ENCODE assay signal across 9 cellular contexts in genomic region chr5:83475540-83476469, GRCh38. TPM values are rescaled to one million over a fixed set of nuclear protein-coding genes. Genes with fewer than 3 reads are reported as not detected.
DNase-seq lines count a peak whose midpoint lies in the region; ATAC-seq, FAIRE-seq and TF ChIP-seq lines count a peak whose summit lies in the region.
"Had no signal": no experiment of that assay in that cellular context is flagged by ENCODE, and none has a peak within 500 bp of the region (broad histone marks: within the 10 kb centered on the region; RNA-seq: fewer than 3 reads in every experiment).

No MANE protein-coding gene starts in this region.

- intact Hi-C loops in activated CD4-positive, alpha-beta T cell treated with anti-CD3 and anti-CD28 coated beads for 36 hours (cut with DNase I, micrococcal nuclease): loop anchor here in 1 of 2 experiments (10.0 kb wide), 1 partner anchor 1121 kb away; no protein-coding TSS in a partner anchor

- DNase-seq in EL (peak; percentile 85), SJCRH30 (peak in 1 of 2 experiments; percentile 41), fibroblast of peridontal ligament (ENCODE audit: extremely low read depth) (peak; percentile 95), small intestine (no peak), GM20000 (ENCODE audit: low spot score) (no peak), activated T-cell treated with anti-CD3 and anti-CD28 coated beads for 4 hours (no peak)
- no peak for DNase-seq in activated CD4-positive, alpha-beta T cell treated with anti-CD3 and anti-CD28 coated beads for 36 hours

- FAIRE-seq in small intestine (lab: Jason Lieb, UNC): no peak

- no peak for ATAC-seq in activated CD4-positive, alpha-beta T cell treated with anti-CD3 and anti-CD28 coated beads for 36 hours

- H3K27ac Mint-ChIP-seq in activated CD4-positive, alpha-beta T cell treated with anti-CD3 and anti-CD28 coated beads for 36 hours: no peak overlapping the region

- H3K9me3 Mint-ChIP-seq in activated CD4-positive, alpha-beta T cell treated with anti-CD3 and anti-CD28 coated beads for 36 hours (ENCODE audit: low read depth): no peaks in the 10 kb centered on the region

- H3K4me3 ChIP-seq in SJCRH30 (peak overlapping the region; percentile 75), rectal smooth muscle tissue (ENCODE audit: low read length) (peak overlapping the region; percentile 34), small intestine (ENCODE audit: low read depth in 1 of 2, low read length in 2 of 2) (no peak overlapping the region)

- H3K4me1 Mint-ChIP-seq in activated CD4-positive, alpha-beta T cell treated with anti-CD3 and anti-CD28 coated beads for 36 hours: peaks cover 36% of the 10 kb centered on the region

- H3K36me3 Mint-ChIP-seq in activated CD4-positive, alpha-beta T cell treated with anti-CD3 and anti-CD28 coated beads for 36 hours (ENCODE audit: low read depth): no peaks in the 10 kb centered on the region

- whole genome bisulfite sequencing in small intestine, 3 donors: 21 to 26% (median 23%) methylated on average over 8 of the region's 8 CpGs

- POLR2A ChIA-PET in activated CD4-positive, alpha-beta T cell treated with anti-CD3 and anti-CD28 coated beads for 36 hours (lab: Charles Lee): no interaction called here

- H3K27ac ChIP-seq in SJCRH30 (peak overlapping the region; percentile 88), rectal smooth muscle tissue (ENCODE audit: low read depth, low read length) (no peak overlapping the region), small intestine (ENCODE audit: low read depth in 1 of 2, low read length in 1 of 2) (peak overlapping the region in 1 of 2 donors; percentile 45)

- CTCF ChIA-PET in activated CD4-positive, alpha-beta T cell treated with anti-CD3 and anti-CD28 coated beads for 36 hours (lab: Charles Lee): interaction anchor here (1.0 to 1.4 kb wide), 2 partner anchors 10 to 87 kb away, joined by 3 to 4 read pairs; no protein-coding TSS in a partner anchor

- peaks cover 63% of the 10 kb centered on the region for H3K27me3 Mint-ChIP-seq in activated CD4-positive, alpha-beta T cell treated with anti-CD3 and anti-CD28 coated beads for 36 hours

- no peak overlapping the region for H3K4me3 Mint-ChIP-seq in activated CD4-positive, alpha-beta T cell treated with anti-CD3 and anti-CD28 coated beads for 36 hours

- no peaks in the 10 kb centered on the region for H3K9me3 ChIP-seq in SJCRH30 (replicated peaks)
- H3K9me3 ChIP-seq in small intestine (ENCODE audit: control insufficient read depth, low read depth): no peaks in the 10 kb centered on the region

- H3K27me3 ChIP-seq in SJCRH30: no peaks in the 10 kb centered on the region
- H3K27me3 ChIP-seq in rectal smooth muscle tissue (ENCODE audit: control insufficient read depth, insufficient read depth, low read length): peaks cover 2% of the 10 kb centered on the region
- peaks cover 0 to 16% of the 10 kb centered on the region in 2 donors for H3K27me3 ChIP-seq in small intestine (ENCODE audit: control insufficient read depth in 2 of 2, insufficient read depth in 2 of 2, low read length in 2 of 2)

- peaks cover 6% of the 10 kb centered on the region for H3K36me3 ChIP-seq in SJCRH30
- H3K36me3 ChIP-seq in rectal smooth muscle tissue (ENCODE audit: control insufficient read depth, insufficient read depth, low read length): no peaks in the 10 kb centered on the region
- H3K36me3 ChIP-seq in small intestine (ENCODE audit: control insufficient read depth in 2 of 2, insufficient read depth in 2 of 2, low read length in 2 of 2): no peaks in the 10 kb centered on the region

- H3K4me1 ChIP-seq in SJCRH30: peaks cover 11% of the 10 kb centered on the region
- peaks cover 4% of the 10 kb centered on the region for H3K4me1 ChIP-seq in rectal smooth muscle tissue (ENCODE audit: control insufficient read depth, insufficient read depth, low read length)
- peaks cover 0 to 3% of the 10 kb centered on the region in 2 donors for H3K4me1 ChIP-seq in small intestine (ENCODE audit: control insufficient read depth in 2 of 2, insufficient read depth in 1 of 2, low read depth in 1 of 2, low read length in 1 of 2)

- no peak overlapping the region for H3K9ac ChIP-seq in rectal smooth muscle tissue (ENCODE audit: low read length)

- no peak for TF ChIP-seq CTCF in GM20000 (IDR thresholded peaks at IDR 0.05; ENCODE audit: extremely low read depth, missing control alignments)

RNA-seq across cellular contexts. Expression of gene VCAN, which starts 4.3 kb away (rescaled TPM):
- 157 TPM in 2 replicates for total RNA-seq in SJCRH30 (2014; rRNA removed; shearing (Covaris generic))
- 1 to 10 TPM in 1 of 3 donors, under 1 TPM in 2; 0.67 to 3.3 (median 0.81) TPM for polyA plus RNA-seq in small intestine
- not detected for total RNA-seq in activated CD4-positive, alpha-beta T cell treated with anti-CD3 and anti-CD28 coated beads for 36 hours
- total RNA-seq: activated CD8-positive, alpha-beta memory T cell treated with anti-CD3 and anti-CD28 coated beads for 36 hours had no signal

Comparison
In these comparisons a context has a peak if more than half of its experiments do, and no peak if none do; other contexts are left out.
1. DNase-seq: peak in EL (single experiment) and fibroblast of peridontal ligament (single experiment); none in small intestine (single experiment), activated CD4-positive, alpha-beta T cell treated with anti-CD3 and anti-CD28 coated beads for 36 hours (single experiment), GM20000 (single experiment) and activated T-cell treated with anti-CD3 and anti-CD28 coated beads for 4 hours (single experiment).
2. H3K4me3 ChIP-seq: peak in SJCRH30 (single experiment) and rectal smooth muscle tissue (single experiment); none in small intestine (0 of 2).
3. RNA of gene VCAN, which starts 4.3 kb away (total RNA-seq): 157 TPM in SJCRH30; not detected in activated CD4-positive, alpha-beta T cell treated with anti-CD3 and anti-CD28 coated beads for 36 hours; every median in the first group is over 100 times any median in the second.